In the genomic region with DNA sequence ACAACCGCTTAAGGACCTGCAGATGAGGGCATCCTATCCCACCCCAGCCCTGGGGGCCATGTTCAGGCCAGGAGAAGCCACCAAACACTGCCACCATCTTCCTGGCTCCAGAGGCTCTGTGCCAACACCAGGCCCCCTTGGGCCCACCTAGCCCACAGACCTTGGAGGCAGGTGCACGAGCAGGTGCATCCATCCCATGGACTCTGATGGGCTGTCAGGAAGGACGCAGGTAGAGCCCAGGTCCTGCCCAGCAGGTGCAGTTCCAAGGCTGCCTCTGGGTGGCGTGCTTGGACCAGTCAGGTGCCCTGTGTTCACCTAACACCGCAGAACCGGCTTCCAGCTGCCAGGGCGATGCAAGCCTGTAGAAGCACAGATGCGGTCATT, we compare ENCODE assay signal across 8 cellular contexts. TPM values are rescaled to one million over a fixed set of nuclear protein-coding genes. Genes with fewer than 3 reads are reported as not detected.
DNase-seq lines count a peak whose midpoint lies in the region; ATAC-seq, FAIRE-seq and TF ChIP-seq lines count a peak whose summit lies in the region.

No MANE protein-coding gene starts in this region.

- no peak for ATAC-seq in HG03135 (IDR thresholded peaks at IDR 0.05; ENCODE audit: unreplicated experiment)

- no peak for FAIRE-seq in urothelium cell line (lab: Jason Lieb, UNC)
- FAIRE-seq in frontal cortex (lab: Jason Lieb, UNC): no peak

- peak; percentile 42 for TF ChIP-seq CTCF in GM13976 (IDR thresholded peaks at IDR 0.05; ENCODE audit: borderline replicate concordance, control extremely low read depth, extremely low read depth, insufficient read depth, missing control alignments)

- DNase-seq in GM13976 (ENCODE audit: low spot score) (peak; percentile 81), NCI-H526 (lab: John Stamatoyannopoulos, UW) (peak; percentile 70 to 90), activated T-helper 1 cell treated with Interleukin-2 at 50 U/mL for 16 hours (ENCODE audit: low read depth) (peak; percentile 9), iPS-NIHi7 (ENCODE audit: extremely low spot score) (peak; percentile 96), urothelium cell line (ENCODE audit: low spot score) (no peak), frontal cortex (ENCODE audit: low spot score in 2 of 2) (no peak)
- peak; percentile 48 to 84 for DNase-seq in stimulated activated CD4-positive, alpha-beta T cell treated with anti-CD3 and anti-CD28 coated beads, Interleukin-4, amount 100 ng/mL, for 48 hours (ENCODE audit: low read depth in 2 of 2)

- in situ Hi-C loops in GM13976 (cut with MboI; ENCODE audit: low sequenced_read_pairs, unreplicated experiment): no loop called here

RNA-seq across cellular contexts. Expression of gene PDE6B, which starts 22.8 kb away (rescaled TPM):
- 2.0 TPM for total RNA-seq in frontal cortex

RNA-seq across cellular contexts. Expression of gene TMEM271, which starts 26.5 kb away (rescaled TPM):
- total RNA-seq in frontal cortex: 15.9 TPM

Comparison
In these comparisons a context has a peak if more than half of its experiments do, and no peak if none do; other contexts are left out.
1. DNase-seq: peak in GM13976 (single experiment), NCI-H526 (2 of 2), activated T-helper 1 cell treated with Interleukin-2 at 50 U/mL for 16 hours (single experiment), iPS-NIHi7 (single experiment) and stimulated activated CD4-positive, alpha-beta T cell treated with anti-CD3 and anti-CD28 coated beads, Interleukin-4, amount 100 ng/mL, for 48 hours (2 of 2); none in urothelium cell line (single experiment) and frontal cortex (0 of 2).